ENCODE assay signal across 34 cellular contexts in the genomic region with DNA sequence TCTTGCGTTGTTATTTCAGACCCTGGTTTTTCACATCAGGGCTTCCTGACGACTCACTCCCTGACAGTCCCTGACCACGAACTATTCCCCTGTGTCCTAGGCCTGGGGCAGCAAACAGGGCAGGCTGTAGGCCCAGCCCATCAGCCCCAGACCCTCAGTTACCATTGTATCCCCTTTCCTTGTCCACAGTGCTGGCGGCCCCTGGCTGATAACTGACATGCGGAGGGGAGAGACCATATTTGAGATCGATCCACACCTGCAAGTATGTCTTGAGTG. TPM values are rescaled to one million over a fixed set of nuclear protein-coding genes. Genes with fewer than 3 reads are reported as not detected.
DNase-seq lines count a peak whose midpoint lies in the region; ATAC-seq and TF ChIP-seq lines count a peak whose summit lies in the region.
"Had no signal": no experiment of that assay in that cellular context is flagged by ENCODE, and none has a peak within 500 bp of the region (broad histone marks: within the 10 kb centered on the region; RNA-seq: fewer than 3 reads in every experiment).

No MANE protein-coding gene starts in this region.

- H4K91ac ChIP-seq in H9 (ENCODE audit: insufficient read length, low read depth, low read length) (no peak overlapping the region), mesenchymal stem cell (ENCODE audit: low read length) (peak overlapping the region; percentile 40)

- no peak overlapping the region for H4K5ac ChIP-seq in H9 (ENCODE audit: insufficient read length, low read depth, low read length)

- H3K4me3 ChIP-seq in mesenchymal stem cell (ENCODE audit: insufficient read depth in 1 of 2, low read depth in 1 of 2, low read length in 2 of 2): no peak overlapping the region
- H3K4me3 ChIP-seq: breast epithelium, gastroesophageal sphincter, K562, MG63, PC-9, stomach, tibial nerve had no signal

- H3K9ac ChIP-seq in H9 (ENCODE audit: extremely low read depth, insufficient read length, low read length) (no peak overlapping the region), mesenchymal stem cell (ENCODE audit: low read length) (no peak overlapping the region)

- H3K36me3 Mint-ChIP-seq in H9 (ENCODE audit: insufficient read depth in 1 of 3, low read depth in 3 of 3) (peaks cover 2 to 13% (median 4%) of the 10 kb centered on the region in 3 experiments; a peak in 3 of 7 replicates), WTC11 (no peaks in the 10 kb centered on the region)

- H3K27ac ChIP-seq in H9 (ENCODE audit: insufficient read length, low read depth, low read length) (no peak overlapping the region), mesenchymal stem cell (ENCODE audit: low read length, poor library complexity, severe bottlenecking) (no peak overlapping the region), substantia nigra (ENCODE audit: low read depth, low read length, poor library complexity, severe bottlenecking) (peak overlapping the region; percentile 28)
- H3K27ac ChIP-seq: breast epithelium, gastroesophageal sphincter, neutrophil, stomach had no signal

- H2BK5ac ChIP-seq in H9 (ENCODE audit: insufficient read length, low read length) (no peak overlapping the region), mesenchymal stem cell (ENCODE audit: low read depth, low read length, poor library complexity, severe bottlenecking) (no peak overlapping the region)

- DNase-seq in H9 (no peak), WTC11 (ENCODE audit: low spot score) (no peak), mesenchymal stem cell (no peak), substantia nigra (lab: John Stamatoyannopoulos, UW) (no peak), head of caudate nucleus (no peak)
- DNase-seq: activated CD4-positive, alpha-beta T cell treated with anti-CD3 and anti-CD28 coated beads for 36 hours; activated naive CD4-positive, alpha-beta T cell treated with anti-CD3 and anti-CD28 coated beads, Interleukin-2, amount 50 U/mL, for 16 hours; DMS79; GF-D8; GOT3; hypothalamus; immature natural killer cell; NCI-H1105 treated with DMSO at 0.1 percent for 48 hours; NCI-H1930; NCI-H2227 treated with DMSO at 0.1 percent for 48 hours; NCI-H526; PC-9; right cardiac atrium; stimulated activated CD8-positive, alpha-beta memory T cell treated with anti-CD3 and anti-CD28 coated beads, Interleukin-4, amount 100 ng/mL, for 48 hours; stomach had no signal

- H2BK12ac ChIP-seq in H9 (ENCODE audit: insufficient read length, low read depth, low read length) (no peak overlapping the region), mesenchymal stem cell (ENCODE audit: low read length in 2 of 2) (peak overlapping the region in 1 of 2 experiments; percentile 65)

- intact Hi-C loops in head of caudate nucleus (cut with DNase I): no loop called here

- H2AFZ ChIP-seq in H9 (ENCODE audit: low read length) (no peak overlapping the region), mesenchymal stem cell (ENCODE audit: low read depth, low read length) (no peak overlapping the region)
- H2AFZ ChIP-seq: PC-9 had no signal

- H3K23ac ChIP-seq in H9 (ENCODE audit: insufficient read length, low read depth, low read length) (no peak overlapping the region), mesenchymal stem cell (ENCODE audit: low read length in 2 of 2) (no peak overlapping the region)

- H3K14ac ChIP-seq in H9 (ENCODE audit: insufficient read depth, low read length) (no peak overlapping the region), mesenchymal stem cell (ENCODE audit: low read length in 2 of 2) (peak overlapping the region in 1 of 2 experiments; percentile 50)

- H3K4me3 Mint-ChIP-seq in H9 (no peak overlapping the region; a peak in 1 of 5 replicates), WTC11 (no peak overlapping the region)
- H3K4me3 Mint-ChIP-seq: activated CD4-positive, alpha-beta T cell treated with anti-CD3 and anti-CD28 coated beads for 36 hours; CD14-positive monocyte; immature natural killer cell; memory B cell; T-helper 2 cell treated with Interferon-gamma antibody and Interleukin-4, amounts not matched to agents 5 μg/mL and 100 μg/mL, for 36 hours had no signal

- H2BK20ac ChIP-seq in H9 (ENCODE audit: low read depth, low read length, poor library complexity, severe bottlenecking): no peak overlapping the region

- CTCF ChIA-PET in WTC11 (lab: Charles Lee): interaction anchor here (0.6 to 2.9 kb wide), 3 partner anchors 10 to 131 kb away, joined by 3 to 15 read pairs (median 4); a partner anchor contains a TSS

- WGBS in H9 (ENCODE audit: extremely low coverage, insufficient read length, low lambda C conversion rate): no CpG with 5 or more reads among the region's 6 CpGs
- WGBS in mesenchymal stem cell: 48% methylated on average over 5 of the region's 6 CpGs

- TF ChIP-seq CTCF in H9 (conservative IDR thresholded peaks at IDR 0.05) (no peak), WTC11 (IDR thresholded peaks at IDR 0.05) (no peak)

- no peaks in the 10 kb centered on the region for H3K9me3 Mint-ChIP-seq in H9
- H3K9me3 Mint-ChIP-seq in WTC11: no peaks in the 10 kb centered on the region
- H3K9me3 Mint-ChIP-seq: activated T-helper 2 cell treated with anti-CD3 and anti-CD28 coated beads, Interferon-gamma antibody, Interleukin-2, Interleukin-4, amounts not matched to agents 10 μg/mL and 5 μg/mL and 100 μg/mL, durations not matched to agents 14 hours and 24 hours and 36 hours; CD14-positive monocyte; immature natural killer cell; memory B cell; T-helper 2 cell treated with Interferon-gamma antibody and Interleukin-4, amounts not matched to agents 5 μg/mL and 100 μg/mL, for 36 hours had no signal

- H3K4me2 ChIP-seq in H9 (ENCODE audit: insufficient read depth, insufficient read length, low read length) (no peak overlapping the region), mesenchymal stem cell (ENCODE audit: low read length, poor library complexity, severe bottlenecking) (no peak overlapping the region)
- H3K4me2 ChIP-seq: PC-9 had no signal

- H3K79me2 ChIP-seq in H9 (ENCODE audit: insufficient read depth, low read length): no peaks in the 10 kb centered on the region

- H4K8ac ChIP-seq in H9 (replicated peaks; ENCODE audit: insufficient read length, low read depth, low read length) (no peak overlapping the region), mesenchymal stem cell (ENCODE audit: low read length) (peak overlapping the region; percentile 56)

- H3K27ac Mint-ChIP-seq in H9 (peak overlapping the region; percentile 21 to 87 (median 40); a peak in 2 of 7 replicates), WTC11 (peak overlapping the region; percentile 48; the same call in 1 of the 2 replicates)
- H3K27ac Mint-ChIP-seq: activated CD4-positive, alpha-beta T cell treated with anti-CD3 and anti-CD28 coated beads for 36 hours; activated T-helper 2 cell treated with anti-CD3 and anti-CD28 coated beads, Interferon-gamma antibody, Interleukin-2, Interleukin-4, amounts not matched to agents 10 μg/mL and 5 μg/mL and 100 μg/mL, durations not matched to agents 14 hours and 24 hours and 36 hours; immature natural killer cell; memory B cell; T-helper 2 cell treated with Interferon-gamma antibody and Interleukin-4, amounts not matched to agents 5 μg/mL and 100 μg/mL, for 36 hours had no signal

- H3K27me3 Mint-ChIP-seq in H9 (ENCODE audit: low read depth): no peaks in the 10 kb centered on the region
- H3K27me3 Mint-ChIP-seq in WTC11 (ENCODE audit: low read depth): no peaks in the 10 kb centered on the region
- H3K27me3 Mint-ChIP-seq: activated CD4-positive, alpha-beta T cell treated with anti-CD3 and anti-CD28 coated beads for 36 hours; memory B cell had no signal

- H3K27me3 ChIP-seq in H9 (ENCODE audit: insufficient read depth, low read length) (no peaks in the 10 kb centered on the region), mesenchymal stem cell (ENCODE audit: control insufficient read depth in 1 of 2, insufficient read depth in 1 of 2, low read length in 2 of 2) (no peaks in the 10 kb centered on the region)
- H3K27me3 ChIP-seq: breast epithelium, gastroesophageal sphincter, MG63, neutrophil, stomach, tibial nerve had no signal

- H3K4me1 ChIP-seq in H9 (ENCODE audit: insufficient read depth, low read length) (no peaks in the 10 kb centered on the region; the same call in 1 of the 2 replicates), mesenchymal stem cell (ENCODE audit: control insufficient read depth, insufficient read depth, low read depth, low read length) (peaks cover 11% of the 10 kb centered on the region)
- H3K4me1 ChIP-seq: breast epithelium had no signal

- POLR2A ChIA-PET in WTC11 (lab: Charles Lee): no interaction called here

- no peak overlapping the region for H3K56ac ChIP-seq in H9 (ENCODE audit: insufficient read length, low read depth, low read length)

- no peak overlapping the region for H2BK15ac ChIP-seq in H9 (ENCODE audit: low read depth, low read length)
- H2BK15ac ChIP-seq in mesenchymal stem cell (ENCODE audit: low read depth, poor library complexity, severe bottlenecking): peak overlapping the region; percentile 74

- H3K36me3 ChIP-seq in mesenchymal stem cell (ENCODE audit: control insufficient read depth in 1 of 2, insufficient read depth in 2 of 2, low read depth in 1 of 2, low read length in 2 of 2): peaks cover 36 to 40% of the 10 kb centered on the region in 2 experiments
- H3K36me3 ChIP-seq: breast epithelium had no signal

- H3K9me3 ChIP-seq in H9 (ENCODE audit: control insufficient read depth, low read depth, low read length) (no peaks in the 10 kb centered on the region), mesenchymal stem cell (ENCODE audit: control insufficient read depth, low read length) (no peaks in the 10 kb centered on the region)
- H3K9me3 ChIP-seq: breast epithelium, gastroesophageal sphincter, MG63, neutrophil, stomach, tibial nerve had no signal

- H3K23me2 ChIP-seq in H9 (ENCODE audit: insufficient read length, low read depth, low read length, poor library complexity, severe bottlenecking): no peaks in the 10 kb centered on the region

- H2BK120ac ChIP-seq in H9 (ENCODE audit: low read depth, low read length, poor library complexity, severe bottlenecking): no peak overlapping the region
- H2BK120ac ChIP-seq in mesenchymal stem cell (ENCODE audit: low read depth, low read length): no peak overlapping the region

- H3K18ac ChIP-seq in H9 (ENCODE audit: insufficient read length, low read depth, low read length) (no peak overlapping the region), mesenchymal stem cell (ENCODE audit: low read depth in 1 of 2, low read length in 2 of 2) (peak overlapping the region in 1 of 2 experiments; percentile 84)

- ATAC-seq in WTC11 (no peak), GM18519 (IDR thresholded peaks at IDR 0.05; ENCODE audit: low FRiP score, unreplicated experiment) (no peak), GM19324 (IDR thresholded peaks at IDR 0.05; ENCODE audit: low FRiP score, unreplicated experiment) (no peak)
- ATAC-seq: activated CD4-positive, alpha-beta T cell treated with anti-CD3 and anti-CD28 coated beads for 36 hours; gastroesophageal sphincter; K562; left lobe of liver; right cardiac atrium; Right ventricle myocardium inferior had no signal

- H4K20me1 ChIP-seq in H9 (ENCODE audit: control insufficient read depth, insufficient read depth, insufficient read length): no peaks in the 10 kb centered on the region

- no peak overlapping the region for H3K4ac ChIP-seq in H9 (ENCODE audit: low read depth, low read length)
- H3K4ac ChIP-seq in mesenchymal stem cell (ENCODE audit: low read depth in 1 of 2, low read length in 2 of 2): peak overlapping the region; percentile 52 to 65

- no peak overlapping the region for H3T11ph ChIP-seq in H9 (ENCODE audit: low read length)

- H3K4me1 Mint-ChIP-seq in H9 (peaks cover 18 to 19% of the 10 kb centered on the region in 2 experiments), WTC11 (peaks cover 16% of the 10 kb centered on the region)
- H3K4me1 Mint-ChIP-seq: activated CD4-positive, alpha-beta T cell treated with anti-CD3 and anti-CD28 coated beads for 36 hours; immature natural killer cell; memory B cell had no signal

- no peak overlapping the region for H2AK5ac ChIP-seq in H9 (ENCODE audit: insufficient read length, low read length)
- no peak overlapping the region for H2AK5ac ChIP-seq in mesenchymal stem cell (ENCODE audit: low read length, severe bottlenecking)

- no peaks in the 10 kb centered on the region for H3K79me1 ChIP-seq in H9 (ENCODE audit: insufficient read depth, low read depth, low read length, poor library complexity, severe bottlenecking)
- peaks cover 11% of the 10 kb centered on the region for H3K79me1 ChIP-seq in mesenchymal stem cell (replicated peaks; ENCODE audit: low read length, poor library complexity, severe bottlenecking)

RNA-seq across cellular contexts. Expression of a gene that starts 50.5 kb away (rescaled TPM):
- total RNA-seq in H9 (2021) (37.0 and 40.6 TPM in 2 replicates), WTC11 (2021) (36.3 to 40.3 TPM (median 36.8 TPM) in 3 replicates)
- polyA plus RNA-seq in mesenchymal stem cell (2013, experiment 1 of 2): 113 TPM
- polyA plus RNA-seq in mesenchymal stem cell (2013, experiment 2 of 2): 115 TPM
